ENCODE assay signal across 15 cellular contexts in the genomic region with DNA sequence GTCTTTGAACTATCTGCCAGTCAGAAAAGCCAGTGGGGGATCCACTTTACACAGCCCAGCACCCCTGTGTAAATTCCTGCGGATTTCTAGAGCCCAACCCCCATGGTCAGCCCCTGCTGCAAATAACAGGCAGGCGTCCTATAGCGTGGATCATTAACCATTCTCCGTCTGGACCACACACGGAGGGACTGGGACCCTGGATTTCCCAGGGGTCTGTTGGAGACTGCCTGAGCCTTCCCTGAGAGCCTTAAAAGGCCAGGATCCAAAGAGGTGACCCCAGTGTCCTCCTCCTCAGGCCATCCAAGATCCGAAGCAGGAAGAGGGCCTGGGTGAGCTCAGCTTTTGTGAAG. TPM values are rescaled to one million over a fixed set of nuclear protein-coding genes. Genes with fewer than 3 reads are reported as not detected.
DNase-seq lines count a peak whose midpoint lies in the region; ATAC-seq and TF ChIP-seq lines count a peak whose summit lies in the region.
"Had no signal": no experiment of that assay in that cellular context is flagged by ENCODE, and none has a peak within 500 bp of the region (broad histone marks: within the 10 kb centered on the region; RNA-seq: fewer than 3 reads in every experiment).

No MANE protein-coding gene starts in this region.

- no peak overlapping the region for H4K8ac ChIP-seq in H9 (replicated peaks; ENCODE audit: insufficient read length, low read depth, low read length)

- H3K23ac ChIP-seq in H9 (ENCODE audit: insufficient read length, low read depth, low read length): no peak overlapping the region

- no peak overlapping the region for H3K9ac ChIP-seq in OCI-LY3 (ENCODE audit: low read length)
- no peak overlapping the region for H3K9ac ChIP-seq in H9 (ENCODE audit: extremely low read depth, insufficient read length, low read length)

- no peak overlapping the region for H2BK12ac ChIP-seq in H9 (ENCODE audit: insufficient read length, low read depth, low read length)

- H3K36me3 Mint-ChIP-seq in type B pancreatic cell (no peaks in the 10 kb centered on the region), H9 (ENCODE audit: insufficient read depth in 1 of 3, low read depth in 3 of 3) (no peaks in the 10 kb centered on the region)
- H3K36me3 Mint-ChIP-seq: CD4-positive, CD25-positive, alpha-beta regulatory T cell had no signal

- H2BK15ac ChIP-seq in H9 (ENCODE audit: low read depth, low read length): no peak overlapping the region

- H3K27ac Mint-ChIP-seq in type B pancreatic cell (no peak overlapping the region), H9 (no peak overlapping the region)
- H3K27ac Mint-ChIP-seq: CD4-positive, CD25-positive, alpha-beta regulatory T cell had no signal

- no peak overlapping the region for H4K91ac ChIP-seq in H9 (ENCODE audit: insufficient read length, low read depth, low read length)

- H3T11ph ChIP-seq in H9 (ENCODE audit: low read length): no peak overlapping the region

- H3K4me3 ChIP-seq in H7 (ENCODE audit: insufficient read depth, low read depth, low read length): no peak overlapping the region
- H3K4me3 ChIP-seq in OCI-LY3 (ENCODE audit: low read length): peak overlapping the region; percentile 52; the same call in 1 of the 2 replicates
- no peak overlapping the region for H3K4me3 ChIP-seq in fibroblast of the aortic adventitia (ENCODE audit: low read depth, low read length)
- H3K4me3 ChIP-seq: PC-9, SJSA1 had no signal

- H3K27me3 ChIP-seq in H7 (ENCODE audit: control insufficient read depth, insufficient read depth, low read length) (peaks cover 13% of the 10 kb centered on the region), OCI-LY3 (ENCODE audit: low read depth, low read length) (no peaks in the 10 kb centered on the region), H9 (ENCODE audit: insufficient read depth, low read length) (peaks cover 5% of the 10 kb centered on the region; the same call in 1 of the 2 replicates)

- no peak overlapping the region for H2BK120ac ChIP-seq in H9 (ENCODE audit: low read depth, low read length, poor library complexity, severe bottlenecking)

- no peaks in the 10 kb centered on the region for H3K79me1 ChIP-seq in H9 (ENCODE audit: insufficient read depth, low read depth, low read length, poor library complexity, severe bottlenecking)

- no peak overlapping the region for H2BK20ac ChIP-seq in H9 (ENCODE audit: low read depth, low read length, poor library complexity, severe bottlenecking)

- H2AFZ ChIP-seq in OCI-LY3 (ENCODE audit: low read depth, low read length): no peak overlapping the region
- H2AFZ ChIP-seq in H9 (ENCODE audit: low read length): no peak overlapping the region
- H2AFZ ChIP-seq: PC-9 had no signal

- H3K79me2 ChIP-seq in OCI-LY3 (ENCODE audit: low read length): no peaks in the 10 kb centered on the region
- no peaks in the 10 kb centered on the region for H3K79me2 ChIP-seq in H9 (ENCODE audit: insufficient read depth, low read length)

- H3K14ac ChIP-seq in H9 (ENCODE audit: insufficient read depth, low read length): no peak overlapping the region

- no peaks in the 10 kb centered on the region for H4K20me1 ChIP-seq in OCI-LY3 (ENCODE audit: insufficient read depth, low read length)
- H4K20me1 ChIP-seq in H9 (ENCODE audit: control insufficient read depth, insufficient read depth, insufficient read length): no peaks in the 10 kb centered on the region

- DNase-seq in H7: peak; percentile 25
- DNase-seq in fibroblast of the aortic adventitia (ENCODE audit: low read depth): no peak
- DNase-seq in type B pancreatic cell (ENCODE audit: extremely low spot score, unreplicated experiment): peak; percentile 58
- DNase-seq in H9: no peak
- DNase-seq in NCI-H146 (lab: John Stamatoyannopoulos, UW): no peak
- DNase-seq: NCI-H1105, NCI-H1694 treated with DMSO at 0.1 percent for 48 hours had no signal

- H3K27me3 Mint-ChIP-seq in type B pancreatic cell (peaks cover 47% of the 10 kb centered on the region), H9 (ENCODE audit: low read depth) (peaks cover 65% of the 10 kb centered on the region)

- H3K4me1 Mint-ChIP-seq in type B pancreatic cell (ENCODE audit: unreplicated experiment) (peaks cover 8% of the 10 kb centered on the region), H9 (no peaks in the 10 kb centered on the region)
- H3K4me1 Mint-ChIP-seq: CD4-positive, CD25-positive, alpha-beta regulatory T cell had no signal

- no peak for ATAC-seq in HG03565 (IDR thresholded peaks at IDR 0.05; ENCODE audit: unreplicated experiment)

- H3K4me1 ChIP-seq in OCI-LY3 (ENCODE audit: low read length): peaks cover 4% of the 10 kb centered on the region; the same call in 1 of the 2 replicates
- no peaks in the 10 kb centered on the region for H3K4me1 ChIP-seq in H9 (ENCODE audit: insufficient read depth, low read length)

- no peak overlapping the region for H3K18ac ChIP-seq in H9 (ENCODE audit: insufficient read length, low read depth, low read length)

- H3K27ac ChIP-seq in OCI-LY3 (ENCODE audit: low read length) (no peak overlapping the region), H9 (ENCODE audit: insufficient read length, low read depth, low read length) (no peak overlapping the region)
- H3K27ac ChIP-seq: PC-9, SJSA1 had no signal

- H3K56ac ChIP-seq in H9 (ENCODE audit: insufficient read length, low read depth, low read length): no peak overlapping the region

- H3K9me3 Mint-ChIP-seq in type B pancreatic cell (no peaks in the 10 kb centered on the region), H9 (no peaks in the 10 kb centered on the region)
- H3K9me3 Mint-ChIP-seq: CD4-positive, CD25-positive, alpha-beta regulatory T cell had no signal

- TF ChIP-seq CTCF in OCI-LY3 (IDR thresholded peaks at IDR 0.05; ENCODE audit: low read depth, low read length) (no peak), fibroblast of the aortic adventitia (IDR thresholded peaks at IDR 0.05; ENCODE audit: insufficient read depth, low read length) (peak; percentile 5), type B pancreatic cell (conservative IDR thresholded peaks at IDR 0.05) (no peak), H9 (conservative IDR thresholded peaks at IDR 0.05) (no peak)

- H2BK5ac ChIP-seq in H9 (ENCODE audit: insufficient read length, low read length): no peak overlapping the region

- no peaks in the 10 kb centered on the region for H3K23me2 ChIP-seq in H9 (ENCODE audit: insufficient read length, low read depth, low read length, poor library complexity, severe bottlenecking)

- H3K9me3 ChIP-seq in OCI-LY3 (ENCODE audit: insufficient read depth, low read length) (no peaks in the 10 kb centered on the region), H9 (ENCODE audit: control insufficient read depth, low read depth, low read length) (no peaks in the 10 kb centered on the region)
- H3K9me3 ChIP-seq: Caco-2, SJSA1 had no signal

- H4K5ac ChIP-seq in H9 (ENCODE audit: insufficient read length, low read depth, low read length): no peak overlapping the region

- H3K36me3 ChIP-seq in H7 (replicated peaks; ENCODE audit: control insufficient read depth, insufficient read depth, low read length): no peaks in the 10 kb centered on the region
- no peaks in the 10 kb centered on the region for H3K36me3 ChIP-seq in OCI-LY3 (replicated peaks; ENCODE audit: low read depth, low read length)
- H3K36me3 ChIP-seq: SJSA1 had no signal

- H3K4me2 ChIP-seq in OCI-LY3 (ENCODE audit: low read length) (peak overlapping the region; percentile 79), H9 (ENCODE audit: insufficient read depth, insufficient read length, low read length) (no peak overlapping the region)

- no peak overlapping the region for H3K4me3 Mint-ChIP-seq in type B pancreatic cell
- no peak overlapping the region for H3K4me3 Mint-ChIP-seq in H9

- WGBS in H9 (ENCODE audit: extremely low coverage, insufficient read length, low lambda C conversion rate): no CpG with 5 or more reads among the region's 6 CpGs

- H3K4ac ChIP-seq in H9 (ENCODE audit: low read depth, low read length): no peak overlapping the region

- no peak overlapping the region for H2AK5ac ChIP-seq in H9 (ENCODE audit: insufficient read length, low read length)

RNA-seq across cellular contexts. Expression of a gene that starts 11.2 kb away (rescaled TPM):
- 0.22 and 0.31 TPM in 2 replicates for total RNA-seq in H7 (2014; rRNA removed; shearing (Covaris generic))
- total RNA-seq in fibroblast of the aortic adventitia (ENCODE audit: low replicate concordance) (not detected in 2 replicates), type B pancreatic cell (ENCODE audit: low replicate concordance) (2.4 and 9.2 TPM in 2 replicates), H9 (2021) (0.35 TPM in 1 of 2 replicates, not detected in the other)
- total RNA-seq: CD4-positive, CD25-positive, alpha-beta regulatory T cell; HT-29; IMR-90; PC-9 had no signal

Comparison
In these comparisons a context has a peak if more than half of its experiments do, and no peak if none do; other contexts are left out.
1. DNase-seq: peak in H7 (single experiment) and type B pancreatic cell (single experiment); none in fibroblast of the aortic adventitia (single experiment), H9 (single experiment) and NCI-H146 (single experiment).